8 cellular contexts compared by ENCODE assay signal in genomic region chr9:89497181-89497963, GRCh38. TPM values are rescaled to one million over a fixed set of nuclear protein-coding genes. Genes with fewer than 3 reads are reported as not detected.
DNase-seq lines count a peak whose midpoint lies in the region; ATAC-seq and TF ChIP-seq lines count a peak whose summit lies in the region.

No MANE protein-coding gene starts in this region.

- H3K36me3 ChIP-seq in ovary (no peaks in the 10 kb centered on the region), SJCRH30 (no peaks in the 10 kb centered on the region)

- H3K4me3 ChIP-seq in foreskin fibroblast (ENCODE audit: low read depth in 1 of 2, low read length in 2 of 2), result peak overlapping the region; percentile 27 to 49
- peak overlapping the region; percentile 77 for H3K4me3 ChIP-seq in ovary
- no peak overlapping the region for H3K4me3 ChIP-seq in SJCRH30

- no peak for TF ChIP-seq EP300 in ovary (IDR thresholded peaks at IDR 0.05)

- H3K27me3 ChIP-seq in ovary, result no peaks in the 10 kb centered on the region
- H3K27me3 ChIP-seq in SJCRH30, result peaks cover 12% of the 10 kb centered on the region; the same call in 1 of the 2 replicates

- CTCF ChIA-PET in activated CD4-positive, alpha-beta memory T cell treated with anti-CD3 and anti-CD28 coated beads for 36 hours (lab: Charles Lee), result interaction anchor here (2.3 to 3.0 kb wide), 3 partner anchors 32 to 68 kb away, joined by 9 to 11 read pairs (median 11); no protein-coding TSS in a partner anchor

- H3K27ac ChIP-seq in ovary (peak overlapping the region in 1 of 2 donors; percentile 68), SJCRH30 (no peak overlapping the region)

- H3K4me3 Mint-ChIP-seq in activated CD4-positive, alpha-beta memory T cell treated with anti-CD3 and anti-CD28 coated beads for 36 hours, result peak overlapping the region; percentile 81

- H3K4me1 Mint-ChIP-seq in activated CD4-positive, alpha-beta memory T cell treated with anti-CD3 and anti-CD28 coated beads for 36 hours (ENCODE audit: low read depth), result peaks cover 73% of the 10 kb centered on the region

- H3K4me1 ChIP-seq in ovary (ENCODE audit: insufficient read depth), result peaks cover 8% of the 10 kb centered on the region
- no peaks in the 10 kb centered on the region for H3K4me1 ChIP-seq in SJCRH30

- ATAC-seq in GM18511 (IDR thresholded peaks at IDR 0.05; ENCODE audit: unreplicated experiment), result peak; percentile 43
- peak; percentile 37 for ATAC-seq in HG02759 (IDR thresholded peaks at IDR 0.05; ENCODE audit: unreplicated experiment)

- intact Hi-C loops in activated CD4-positive, alpha-beta memory T cell treated with anti-CD3 and anti-CD28 coated beads for 36 hours (cut with micrococcal nuclease), result loop anchor here (2.0 kb wide), 1 partner anchor 33 kb away; no protein-coding TSS in a partner anchor
- intact Hi-C loops in ovary (cut with DNase I), result loop anchor here in 1 of 4 donors (5.0 kb wide), 1 partner anchor 35 kb away; no protein-coding TSS in a partner anchor

- no peaks in the 10 kb centered on the region for H3K9me3 Mint-ChIP-seq in activated CD4-positive, alpha-beta memory T cell treated with anti-CD3 and anti-CD28 coated beads for 36 hours

- peak; percentile 51 for DNase-seq in activated CD4-positive, alpha-beta memory T cell treated with anti-CD3 and anti-CD28 coated beads for 36 hours
- DNase-seq in foreskin fibroblast, result no peak
- DNase-seq in ovary, result peak in 3 of 5 donors; percentile 46 to 47 (median 46)
- no peak for DNase-seq in SJCRH30
- no peak for DNase-seq in effector CD8-positive, alpha-beta T cell (lab: John Stamatoyannopoulos, UW)
- DNase-seq in A172 (ENCODE audit: low spot score), result no peak

- TF ChIP-seq POLR2A in ovary (IDR thresholded peaks at IDR 0.05), result no peak

- peaks cover 4% of the 10 kb centered on the region for H3K36me3 Mint-ChIP-seq in activated CD4-positive, alpha-beta memory T cell treated with anti-CD3 and anti-CD28 coated beads for 36 hours

- H3K9me3 ChIP-seq in ovary, result no peaks in the 10 kb centered on the region
- H3K9me3 ChIP-seq in SJCRH30 (replicated peaks), result no peaks in the 10 kb centered on the region

- TF ChIP-seq CTCF in foreskin fibroblast (IDR thresholded peaks at IDR 0.05; ENCODE audit: low read depth, low read length) (no peak), ovary (IDR thresholded peaks at IDR 0.05) (no peak)

- WGBS in ovary, 3 donors, result 2 to 3% (median 2%) methylated on average over 36 to 68 of the region's 68 CpGs

- H3K27ac Mint-ChIP-seq in activated CD4-positive, alpha-beta memory T cell treated with anti-CD3 and anti-CD28 coated beads for 36 hours, result peak overlapping the region; percentile 87

- H3K27me3 Mint-ChIP-seq in activated CD4-positive, alpha-beta memory T cell treated with anti-CD3 and anti-CD28 coated beads for 36 hours, result no peaks in the 10 kb centered on the region

- POLR2A ChIA-PET in activated CD4-positive, alpha-beta memory T cell treated with anti-CD3 and anti-CD28 coated beads for 36 hours (lab: Charles Lee), result interaction anchor here (0.7 to 0.9 kb wide), 2 partner anchors 19 to 25 kb away, joined by 3 to 4 read pairs; no protein-coding TSS in a partner anchor

RNA-seq across cellular contexts. Expression of gene SEMA4D, which starts 0.5 kb away (rescaled TPM):
- 100 to 1,000 TPM; 159 to 161 TPM for total RNA-seq in activated CD4-positive, alpha-beta memory T cell treated with anti-CD3 and anti-CD28 coated beads for 36 hours
- total RNA-seq in ovary, result 10 to 100 TPM; 11.1 to 27.2 (median 17.9) TPM
- 10 to 100 TPM in 1 of 2 donors, 1 to 10 TPM in 1; 6.0 to 10.4 TPM for polyA plus RNA-seq in ovary
- total RNA-seq in SJCRH30 (2014; rRNA removed; shearing (Covaris generic)), result 0.08 TPM in 1 of 2 replicates, not detected in the other
- total RNA-seq in A172 (2014; rRNA removed; shearing (Covaris generic)), result 5.1 and 11.1 TPM in 2 replicates

Comparison
In these comparisons a context has a peak if more than half of its experiments do, and no peak if none do; other contexts are left out.
1. DNase-seq: peak in activated CD4-positive, alpha-beta memory T cell treated with anti-CD3 and anti-CD28 coated beads for 36 hours (single experiment) and ovary (3 of 5); none in foreskin fibroblast (0 of 2), SJCRH30 (0 of 2), effector CD8-positive, alpha-beta T cell (single experiment) and A172 (single experiment).
2. RNA of gene SEMA4D, which starts 0.5 kb away (total RNA-seq): 159 to 161 TPM in activated CD4-positive, alpha-beta memory T cell treated with anti-CD3 and anti-CD28 coated beads for 36 hours; 11.1 to 27.2 TPM in ovary, 5.1 to 11.1 TPM in A172 and 0.08 TPM in SJCRH30; every median in the first group is over 4 times any median in the second.